11 cellular contexts compared by ENCODE assay signal in genomic region chr2:102166189-102166845, GRCh38. TPM values are rescaled to one million over a fixed set of nuclear protein-coding genes. Genes with fewer than 3 reads are reported as not detected.
DNase-seq lines count a peak whose midpoint lies in the region; ATAC-seq, FAIRE-seq and TF ChIP-seq lines count a peak whose summit lies in the region.
"Had no signal": no experiment of that assay in that cellular context is flagged by ENCODE, and none has a peak within 500 bp of the region (broad histone marks: within the 10 kb centered on the region; RNA-seq: fewer than 3 reads in every experiment).

No MANE protein-coding gene starts in this region.

- SMC1A ChIA-PET in GM12878 (lab: Charles Lee; ENCODE audit: uncharacterized antibody, unreplicated experiment), result interaction anchor here (0.7 to 4.3 kb wide), 34 partner anchors 7 to 282 kb away, joined by 3 to 28 read pairs (median 4); no protein-coding TSS in a partner anchor

- no peak for TF ChIP-seq EP300 in GM12878 (IDR thresholded peaks at IDR 0.05; ENCODE audit: borderline replicate concordance in 1 of 2, control insufficient read depth in 1 of 2, low read depth in 2 of 2, low read length in 2 of 2)

- ATAC-seq in activated CD8-positive, alpha-beta T cell treated with anti-CD3 and anti-CD28 coated beads for 36 hours, result no peak
- ATAC-seq in activated CD8-positive, alpha-beta T cell treated with anti-CD3 and anti-CD28 coated beads, Interleukin-2, amount 10 ng/mL, durations not matched to agents 7 days and 5 days, result no peak
- no peak for ATAC-seq in GM12878
- peak; percentile 80 for ATAC-seq in upper lobe of right lung

- H3K36me3 Mint-ChIP-seq in activated CD8-positive, alpha-beta T cell treated with anti-CD3 and anti-CD28 coated beads for 36 hours (ENCODE audit: low read depth), result no peaks in the 10 kb centered on the region
- peaks cover 2% of the 10 kb centered on the region for H3K36me3 Mint-ChIP-seq in activated CD8-positive, alpha-beta T cell treated with anti-CD3 and anti-CD28 coated beads, Interleukin-2, amount 10 ng/mL, durations not matched to agents 7 days and 5 days (ENCODE audit: low read depth)
- peaks cover 2% of the 10 kb centered on the region for H3K36me3 Mint-ChIP-seq in activated CD4-positive, alpha-beta T cell treated with anti-CD3 and anti-CD28 coated beads, Interleukin-2, amount 10 ng/mL, durations not matched to agents 24 days and 14 days (ENCODE audit: low read depth)

- H3K4me3 Mint-ChIP-seq in activated CD8-positive, alpha-beta T cell treated with anti-CD3 and anti-CD28 coated beads for 36 hours, result no peak overlapping the region
- no peak overlapping the region for H3K4me3 Mint-ChIP-seq in activated CD8-positive, alpha-beta T cell treated with anti-CD3 and anti-CD28 coated beads, Interleukin-2, amount 10 ng/mL, durations not matched to agents 7 days and 5 days
- no peak overlapping the region for H3K4me3 Mint-ChIP-seq in activated CD4-positive, alpha-beta T cell treated with anti-CD3 and anti-CD28 coated beads, Interleukin-2, amount 10 ng/mL, durations not matched to agents 24 days and 14 days
- H3K4me3 Mint-ChIP-seq: activated naive CD8-positive, alpha-beta T cell treated with anti-CD3 and anti-CD28 coated beads, Interleukin-2, amount 10 ng/mL, durations not matched to agents 7 days and 5 days; IgD-negative memory B cell had no signal

- peak; percentile 14 for DNase-seq in activated CD8-positive, alpha-beta T cell treated with anti-CD3 and anti-CD28 coated beads for 36 hours
- DNase-seq in activated CD8-positive, alpha-beta T cell treated with anti-CD3 and anti-CD28 coated beads, Interleukin-2, amount 10 ng/mL, durations not matched to agents 7 days and 5 days, result no peak
- no peak for DNase-seq in GM12878 (ENCODE audit: low read depth, low spot score)
- no peak for DNase-seq in keratinocyte (ENCODE audit: low read depth, low spot score)
- no peak for DNase-seq in upper lobe of right lung
- no peak for DNase-seq in activated CD4-positive, alpha-beta T cell treated with anti-CD3 and anti-CD28 coated beads, Interleukin-2, amount 10 ng/mL, durations not matched to agents 24 days and 14 days
- DNase-seq in activated CD4-positive, alpha-beta T cell treated with anti-CD3 and anti-CD28 coated beads, Interleukin-2, amount 50 U/mL, for 48 hours, result no peak
- no peak for DNase-seq in activated CD4-positive, CD25-positive, alpha-beta regulatory T cell treated with anti-CD3 and anti-CD28 coated beads, Interleukin-2, amount 50 U/mL, for 72 hours
- DNase-seq: activated naive CD8-positive, alpha-beta T cell treated with anti-CD3 and anti-CD28 coated beads, Interleukin-2, amount 10 ng/mL, durations not matched to agents 7 days and 5 days; DMS79 had no signal

- no peaks in the 10 kb centered on the region for H3K9me3 Mint-ChIP-seq in activated CD8-positive, alpha-beta T cell treated with anti-CD3 and anti-CD28 coated beads for 36 hours
- peaks cover 6% of the 10 kb centered on the region for H3K9me3 Mint-ChIP-seq in activated CD8-positive, alpha-beta T cell treated with anti-CD3 and anti-CD28 coated beads, Interleukin-2, amount 10 ng/mL, durations not matched to agents 7 days and 5 days (ENCODE audit: insufficient read depth)
- peaks cover 13% of the 10 kb centered on the region for H3K9me3 Mint-ChIP-seq in activated CD4-positive, alpha-beta T cell treated with anti-CD3 and anti-CD28 coated beads, Interleukin-2, amount 10 ng/mL, durations not matched to agents 24 days and 14 days
- H3K9me3 Mint-ChIP-seq: IgD-negative memory B cell had no signal

- TF ChIP-seq POLR2A in GM12878 (IDR thresholded peaks at IDR 0.05; ENCODE audit: low read depth, low read length), result no peak

- H3K27me3 ChIP-seq in GM12878 (replicated peaks in 1 of 2; ENCODE audit: control insufficient read depth in 2 of 2, insufficient read depth in 2 of 2, low read length in 1 of 2) (no peaks in the 10 kb centered on the region), keratinocyte (ENCODE audit: control insufficient read depth, extremely low read depth, insufficient read depth, low read length) (no peaks in the 10 kb centered on the region), upper lobe of right lung (no peaks in the 10 kb centered on the region)

- no peak overlapping the region for H3K9ac ChIP-seq in GM12878 (ENCODE audit: control insufficient read depth, insufficient read depth, low read length)
- no peak overlapping the region for H3K9ac ChIP-seq in keratinocyte (ENCODE audit: control insufficient read depth, extremely low read depth, insufficient read depth, low read length)

- no peak overlapping the region for H3K27ac ChIP-seq in GM12878 (ENCODE audit: control insufficient read depth, insufficient read depth)
- peak overlapping the region; percentile 8 for H3K27ac ChIP-seq in keratinocyte (ENCODE audit: control insufficient read depth, insufficient read depth, low read length)
- H3K27ac ChIP-seq in upper lobe of right lung, result peak overlapping the region; percentile 14

- H3K4me2 ChIP-seq in GM12878 (ENCODE audit: control insufficient read depth, insufficient read depth) (no peak overlapping the region), keratinocyte (ENCODE audit: control insufficient read depth, extremely low read depth, insufficient read depth, low read depth, low read length) (peak overlapping the region; percentile 9)

- POLR2A ChIA-PET in activated CD8-positive, alpha-beta T cell treated with anti-CD3 and anti-CD28 coated beads for 36 hours (lab: Charles Lee), result interaction anchor here (1.0 to 1.2 kb wide), 4 partner anchors 24 to 167 kb away, joined by 3 read pairs; partner anchors contain the start of gene IL1R1
- POLR2A ChIA-PET in activated CD8-positive, alpha-beta T cell treated with anti-CD3 and anti-CD28 coated beads, Interleukin-2, amount 10 ng/mL, durations not matched to agents 7 days and 5 days (lab: Charles Lee), result interaction anchor here (0.6 kb wide), 1 partner anchor 388 kb away, joined by 3 read pairs; no protein-coding TSS in a partner anchor
- POLR2A ChIA-PET in GM12878 (lab: Charles Lee), result interaction anchor here (0.9 to 1.0 kb wide), 2 partner anchors 63 to 147 kb away, joined by 3 to 4 read pairs; no protein-coding TSS in a partner anchor

- H3K4me3 ChIP-seq in GM12878 (no peak overlapping the region), keratinocyte (ENCODE audit: control insufficient read depth in 2 of 3, extremely low read depth in 1 of 3, insufficient read depth in 2 of 3, low read depth in 1 of 3, low read length in 3 of 3) (peak overlapping the region in 1 of 3 experiments; percentile 21), upper lobe of right lung (no peak overlapping the region)

- no peaks in the 10 kb centered on the region; the same call in 2 of the 3 replicates for H3K9me3 ChIP-seq in GM12878 (replicated peaks; ENCODE audit: control insufficient read depth, insufficient read depth, low read length)
- no peaks in the 10 kb centered on the region for H3K9me3 ChIP-seq in keratinocyte (ENCODE audit: control insufficient read depth, low read depth, low read length)
- no peaks in the 10 kb centered on the region for H3K9me3 ChIP-seq in upper lobe of right lung

- no peaks in the 10 kb centered on the region for H3K36me3 ChIP-seq in GM12878 (ENCODE audit: control insufficient read depth in 2 of 2, insufficient read depth in 2 of 2, low read length in 1 of 2)
- peaks cover 0 to 3% of the 10 kb centered on the region in 2 experiments for H3K36me3 ChIP-seq in keratinocyte (ENCODE audit: control insufficient read depth in 2 of 2, extremely low read depth in 1 of 2, insufficient read depth in 2 of 2, low read length in 2 of 2)
- peaks cover 64% of the 10 kb centered on the region for H3K36me3 ChIP-seq in upper lobe of right lung

- H3K27ac Mint-ChIP-seq in activated CD8-positive, alpha-beta T cell treated with anti-CD3 and anti-CD28 coated beads for 36 hours, result no peak overlapping the region
- no peak overlapping the region for H3K27ac Mint-ChIP-seq in activated CD8-positive, alpha-beta T cell treated with anti-CD3 and anti-CD28 coated beads, Interleukin-2, amount 10 ng/mL, durations not matched to agents 7 days and 5 days
- H3K27ac Mint-ChIP-seq in activated CD4-positive, alpha-beta T cell treated with anti-CD3 and anti-CD28 coated beads, Interleukin-2, amount 10 ng/mL, durations not matched to agents 24 days and 14 days, result no peak overlapping the region
- H3K27ac Mint-ChIP-seq: activated naive CD8-positive, alpha-beta T cell treated with anti-CD3 and anti-CD28 coated beads, Interleukin-2, amount 10 ng/mL, durations not matched to agents 7 days and 5 days; IgD-negative memory B cell had no signal

- RAD21 ChIA-PET in GM12878 (lab: Charles Lee; ENCODE audit: unreplicated experiment), result interaction anchor here (1.1 to 2.8 kb wide), 15 partner anchors 32 to 282 kb away, joined by 3 to 26 read pairs (median 5); no protein-coding TSS in a partner anchor

- FAIRE-seq in GM12878 (lab: Jason Lieb, UNC), result no peak
- peak; percentile 57 for FAIRE-seq in keratinocyte (lab: Jason Lieb, UNC)

- intact Hi-C loops in activated CD8-positive, alpha-beta T cell treated with anti-CD3 and anti-CD28 coated beads for 36 hours (cut with micrococcal nuclease), result no loop called here
- intact Hi-C loops in GM12878 (cut with micrococcal nuclease; ENCODE audit: unreplicated experiment), result loop anchor here (5.0 kb wide), 1 partner anchor 144 kb away; no protein-coding TSS in a partner anchor
- intact Hi-C loops in upper lobe of right lung (cut with DNase I), result loop anchor here (5.0 kb wide), 1 partner anchor 144 kb away; no protein-coding TSS in a partner anchor
- intact Hi-C loops in activated CD4-positive, alpha-beta T cell treated with anti-CD3 and anti-CD28 coated beads, Interleukin-2, amount 10 ng/mL, durations not matched to agents 24 days and 14 days (cut with micrococcal nuclease), result no loop called here

- no peaks in the 10 kb centered on the region for H3K9me1 ChIP-seq in keratinocyte (ENCODE audit: control insufficient read depth, extremely low read depth, insufficient read depth, low read length)

- BruUV-seq in GM12878 (replicated peaks; lab: Mats Ljungman, UMichigan), result no TSS peak

- CTCF ChIA-PET in activated CD8-positive, alpha-beta T cell treated with anti-CD3 and anti-CD28 coated beads for 36 hours (lab: Charles Lee), result interaction anchor here (0.7 to 2.8 kb wide), 13 partner anchors 9 to 283 kb away, joined by 3 to 17 read pairs (median 3); partner anchors contain the start of gene IL1R1
- CTCF ChIA-PET in activated CD8-positive, alpha-beta T cell treated with anti-CD3 and anti-CD28 coated beads, Interleukin-2, amount 10 ng/mL, durations not matched to agents 7 days and 5 days (lab: Charles Lee), result interaction anchor here (0.6 to 1.8 kb wide), 3 partner anchors 74 to 283 kb away, joined by 3 to 6 read pairs (median 3); no protein-coding TSS in a partner anchor
- CTCF ChIA-PET in GM12878 (lab: Yijun Ruan, JAX), result interaction anchor here (0.6 to 3.7 kb wide), 27 partner anchors 8 to 346 kb away, joined by 3 to 53 read pairs (median 5); no protein-coding TSS in a partner anchor

- H2AFZ ChIP-seq in GM12878 (ENCODE audit: control insufficient read depth, low read depth, low read length) (no peak overlapping the region), keratinocyte (ENCODE audit: control insufficient read depth, low read length) (peak overlapping the region; percentile 49)

- H3K4me1 ChIP-seq in GM12878 (ENCODE audit: control insufficient read depth, insufficient read depth, low read length) (no peaks in the 10 kb centered on the region), keratinocyte (ENCODE audit: control insufficient read depth, extremely low read depth, insufficient read depth, low read length) (peaks cover 14% of the 10 kb centered on the region), upper lobe of right lung (peaks cover 22% of the 10 kb centered on the region)

- in situ Hi-C loops in GM12878 (cut with MboI), result no loop called here

- dilution Hi-C loops in keratinocyte (cut with MboI; ENCODE audit: extremely low pct_ligation_motif_present, low sequenced_read_pairs), result loop anchor here (25.0 kb wide), 1 partner anchor 154 kb away; no protein-coding TSS in a partner anchor

- H3K4me1 Mint-ChIP-seq in activated CD8-positive, alpha-beta T cell treated with anti-CD3 and anti-CD28 coated beads for 36 hours (ENCODE audit: low read depth), result peaks cover 5% of the 10 kb centered on the region
- H3K4me1 Mint-ChIP-seq in activated CD8-positive, alpha-beta T cell treated with anti-CD3 and anti-CD28 coated beads, Interleukin-2, amount 10 ng/mL, durations not matched to agents 7 days and 5 days (ENCODE audit: low read depth), result peaks cover 5% of the 10 kb centered on the region
- peaks cover 7% of the 10 kb centered on the region for H3K4me1 Mint-ChIP-seq in activated CD4-positive, alpha-beta T cell treated with anti-CD3 and anti-CD28 coated beads, Interleukin-2, amount 10 ng/mL, durations not matched to agents 24 days and 14 days
- H3K4me1 Mint-ChIP-seq: IgD-negative memory B cell had no signal

- 13% methylated on average over 4 of the region's 4 CpGs for WGBS in GM12878 (ENCODE audit: insufficient coverage, insufficient replicate concordance, low lambda C conversion rate, missing lambda C conversion rate)

- H3K27me3 Mint-ChIP-seq in activated CD8-positive, alpha-beta T cell treated with anti-CD3 and anti-CD28 coated beads for 36 hours, result no peaks in the 10 kb centered on the region
- H3K27me3 Mint-ChIP-seq in activated CD8-positive, alpha-beta T cell treated with anti-CD3 and anti-CD28 coated beads, Interleukin-2, amount 10 ng/mL, durations not matched to agents 7 days and 5 days (ENCODE audit: low read depth), result no peaks in the 10 kb centered on the region
- H3K27me3 Mint-ChIP-seq in activated CD4-positive, alpha-beta T cell treated with anti-CD3 and anti-CD28 coated beads, Interleukin-2, amount 10 ng/mL, durations not matched to agents 24 days and 14 days, result peaks cover 5% of the 10 kb centered on the region
- H3K27me3 Mint-ChIP-seq: activated naive CD8-positive, alpha-beta T cell treated with anti-CD3 and anti-CD28 coated beads, Interleukin-2, amount 10 ng/mL, durations not matched to agents 7 days and 5 days had no signal

- H4K20me1 ChIP-seq in GM12878 (ENCODE audit: control insufficient read depth, insufficient read depth) (no peaks in the 10 kb centered on the region), keratinocyte (ENCODE audit: control insufficient read depth, extremely low read depth, insufficient read depth, low read length) (no peaks in the 10 kb centered on the region)

- no peak for TF ChIP-seq CTCF in activated CD8-positive, alpha-beta T cell treated with anti-CD3 and anti-CD28 coated beads for 36 hours (IDR thresholded peaks at IDR 0.05)
- TF ChIP-seq CTCF in GM12878 (IDR thresholded peaks at IDR 0.05 in 2 of 3, conservative IDR thresholded peaks at IDR 0.05 in 1 of 3; ENCODE audit: control insufficient read depth in 2 of 3, extremely low read depth in 1 of 3, insufficient read depth in 1 of 3, low read depth in 3 of 3, low read length in 3 of 3) (peak in 1 of 3 experiments; percentile 37; a peak in 2 of 6 replicates), keratinocyte (optimal IDR thresholded peaks at IDR 0.05 in 1 of 3, IDR thresholded peaks at IDR 0.05 in 1 of 3, conservative IDR thresholded peaks at IDR 0.05 in 1 of 3; ENCODE audit: extremely low read depth in 1 of 3, insufficient read depth in 2 of 3, low read length in 3 of 3) (peak; percentile 47 to 52 (median 50)), upper lobe of right lung (IDR thresholded peaks at IDR 0.05) (peak; percentile 55)

- TF ChIP-seq RAD21 in GM12878 (IDR thresholded peaks at IDR 0.05; ENCODE audit: insufficient read depth, low read depth, low read length), result 0 out of 2 replicates have a peak, but pooled peaks have one; percentile 11

- no peaks in the 10 kb centered on the region for H3K79me2 ChIP-seq in GM12878 (ENCODE audit: control insufficient read depth, insufficient read depth, low read length)
- H3K79me2 ChIP-seq in keratinocyte (ENCODE audit: control insufficient read depth, insufficient read depth, low read length), result no peaks in the 10 kb centered on the region

RNA-seq across cellular contexts. Expression of gene IL1RL2, which starts 20.5 kb away (rescaled TPM):
- not detected for total RNA-seq in activated CD8-positive, alpha-beta T cell treated with anti-CD3 and anti-CD28 coated beads for 36 hours
- not detected for total RNA-seq in activated CD8-positive, alpha-beta T cell treated with anti-CD3 and anti-CD28 coated beads, Interleukin-2, amount 10 ng/mL, durations not matched to agents 7 days and 5 days
- not detected in 2 replicates for total RNA-seq in GM12878 (2013; cell fraction: nucleolus; rRNA removed)
- total RNA-seq in GM12878 (2014; rRNA removed), result not detected in 2 replicates
- total RNA-seq in GM12878 (2014; rRNA removed; fragmentation: Illumina TruSeq; extraction: Trizol), result not detected in 2 replicates
- total RNA-seq in GM12878 (2021), result not detected in 2 replicates
- polyA plus RNA-seq in GM12878 (2011; ENCODE audit: low read depth), result not detected
- polyA plus RNA-seq in GM12878 (2011; rRNA removed), result not detected in 2 replicates
- 0.02 TPM in 1 of 2 replicates, not detected in the other for polyA plus RNA-seq in GM12878 (2011; cell fraction: cytosol; rRNA removed)
- polyA plus RNA-seq in GM12878 (2011; cell fraction: nucleus; rRNA removed), result 0.06 TPM in 1 of 2 replicates, not detected in the other
- not detected in 2 replicates for polyA plus RNA-seq in GM12878 (2012)
- polyA plus RNA-seq in GM12878 (2014; fragmentation: Illumina TruSeq; extraction: Trizol), result not detected in 2 replicates
- not detected for polyA plus RNA-seq in GM12878 (2014; fragmentation: Nextera tagmentation; extraction: Ambion mirVana)
- polyA plus RNA-seq in GM12878 (2014; rRNA removed), result not detected in 2 replicates
- polyA plus RNA-seq in GM12878 (2016; fragmentation: Nextera tagmentation; extraction: Ambion mirVana), result not detected
- not detected in 2 replicates for polyA minus RNA-seq in GM12878 (2011; rRNA and poly(A)+ RNA removed)
- not detected in 2 replicates for polyA minus RNA-seq in GM12878 (2011; cell fraction: cytosol; rRNA and poly(A)+ RNA removed)
- not detected in 2 replicates for polyA minus RNA-seq in GM12878 (2011; cell fraction: nucleus; rRNA and poly(A)+ RNA removed)
- 1.1 to 1.5 TPM (median 1.4 TPM) in 3 replicates for polyA plus RNA-seq in keratinocyte
- polyA plus RNA-seq in keratinocyte (2011; ENCODE audit: low read depth), result 3.1 TPM
- polyA plus RNA-seq in keratinocyte (2011; cell fraction: cytosol; rRNA removed), result 0.53 and 1.2 TPM in 2 replicates
- polyA plus RNA-seq in keratinocyte (2011; cell fraction: nucleus; rRNA removed), result 2.7 and 3.5 TPM in 2 replicates
- 1.6 and 2.9 TPM in 2 replicates for polyA plus RNA-seq in keratinocyte (2012; ENCODE audit: low replicate concordance)
- 0.99 to 1.6 TPM (median 1.1 TPM) in 3 replicates for polyA minus RNA-seq in keratinocyte
- 1.3 TPM for polyA minus RNA-seq in keratinocyte (2011; cell fraction: cytosol; rRNA and poly(A)+ RNA removed)
- polyA minus RNA-seq in keratinocyte (2011; cell fraction: nucleus; rRNA and poly(A)+ RNA removed), result 1.9 and 2.9 TPM in 2 replicates
- 0.58 TPM for total RNA-seq in upper lobe of right lung
- 0.09 and 0.12 TPM in 2 replicates for total RNA-seq in activated CD4-positive, alpha-beta T cell treated with anti-CD3 and anti-CD28 coated beads, Interleukin-2, amount 10 ng/mL, durations not matched to agents 24 days and 14 days
- total RNA-seq: activated naive CD8-positive, alpha-beta T cell treated with anti-CD3 and anti-CD28 coated beads, Interleukin-2, amount 10 ng/mL, durations not matched to agents 7 days and 5 days had no signal
- polyA plus RNA-seq: IgD-negative memory B cell had no signal

RNA-seq across cellular contexts. Expression of gene IL1R1, which starts 23.8 kb away (rescaled TPM):
- under 1 TPM; 0.63 to 0.68 TPM for total RNA-seq in activated CD8-positive, alpha-beta T cell treated with anti-CD3 and anti-CD28 coated beads for 36 hours
- total RNA-seq in activated CD8-positive, alpha-beta T cell treated with anti-CD3 and anti-CD28 coated beads, Interleukin-2, amount 10 ng/mL, durations not matched to agents 7 days and 5 days, result not detected
- 1.5 and 1.8 TPM in 2 replicates for total RNA-seq in GM12878 (2013; cell fraction: nucleolus; rRNA removed)
- total RNA-seq in GM12878 (2014; rRNA removed) (0.17 and 0.33 TPM in 2 replicates), GM12878 (2014; rRNA removed; fragmentation: Illumina TruSeq; extraction: Trizol) (0.32 and 0.45 TPM in 2 replicates), GM12878 (2021) (0.61 and 1.1 TPM in 2 replicates), upper lobe of right lung (196 TPM)
- 0.73 TPM for polyA plus RNA-seq in GM12878 (2011; ENCODE audit: low read depth)
- polyA plus RNA-seq in GM12878 (2011; rRNA removed) (13.2 and 19.9 TPM in 2 replicates), GM12878 (2014; fragmentation: Illumina TruSeq; extraction: Trizol) (0.81 and 0.86 TPM in 2 replicates), GM12878 (2014; fragmentation: Nextera tagmentation; extraction: Ambion mirVana) (under 1 TPM; 0.18 to 0.24 TPM), GM12878 (2014; rRNA removed) (0.32 and 0.42 TPM in 2 replicates), GM12878 (2016; fragmentation: Nextera tagmentation; extraction: Ambion mirVana) (under 1 TPM; 0.62 to 0.79 TPM), keratinocyte (6.9 to 10.5 TPM (median 7.5 TPM) in 3 replicates)
- polyA plus RNA-seq in GM12878 (2011; cell fraction: cytosol; rRNA removed), result 8.8 and 10.2 TPM in 2 replicates
- 8.7 and 9.2 TPM in 2 replicates for polyA plus RNA-seq in GM12878 (2011; cell fraction: nucleus; rRNA removed)
- polyA plus RNA-seq in GM12878 (2012), result 0.88 and 1.3 TPM in 2 replicates
- 8.1 and 10.8 TPM in 2 replicates for polyA minus RNA-seq in GM12878 (2011; rRNA and poly(A)+ RNA removed)
- 2.3 and 2.7 TPM in 2 replicates for polyA minus RNA-seq in GM12878 (2011; cell fraction: cytosol; rRNA and poly(A)+ RNA removed)
- polyA minus RNA-seq in GM12878 (2011; cell fraction: nucleus; rRNA and poly(A)+ RNA removed), result 4.6 and 5.2 TPM in 2 replicates
- polyA plus RNA-seq in keratinocyte (2011; ENCODE audit: low read depth), result 2.7 TPM
- polyA plus RNA-seq in keratinocyte (2011; cell fraction: cytosol; rRNA removed), result 7.2 and 9.8 TPM in 2 replicates
- 7.9 and 8.4 TPM in 2 replicates for polyA plus RNA-seq in keratinocyte (2011; cell fraction: nucleus; rRNA removed)
- polyA plus RNA-seq in keratinocyte (2012; ENCODE audit: low replicate concordance), result 4.4 and 4.6 TPM in 2 replicates
- 5.0 to 9.0 TPM (median 6.5 TPM) in 3 replicates for polyA minus RNA-seq in keratinocyte
- polyA minus RNA-seq in keratinocyte (2011; cell fraction: cytosol; rRNA and poly(A)+ RNA removed), result 7.9 TPM
- 2.5 and 5.4 TPM in 2 replicates for polyA minus RNA-seq in keratinocyte (2011; cell fraction: nucleus; rRNA and poly(A)+ RNA removed)
- 1.7 and 2.2 TPM in 2 replicates for total RNA-seq in activated CD4-positive, alpha-beta T cell treated with anti-CD3 and anti-CD28 coated beads, Interleukin-2, amount 10 ng/mL, durations not matched to agents 24 days and 14 days
- polyA plus RNA-seq: IgD-negative memory B cell had no signal

Comparison
In these comparisons a context has a peak if more than half of its experiments do, and no peak if none do; other contexts are left out.
1. RNA of gene IL1R1, which starts 23.8 kb away (total RNA-seq): 196 TPM in upper lobe of right lung (single experiment); 1.7 to 2.2 TPM in activated CD4-positive, alpha-beta T cell treated with anti-CD3 and anti-CD28 coated beads, Interleukin-2, amount 10 ng/mL, durations not matched to agents 24 days and 14 days, 0.63 to 0.68 TPM in activated CD8-positive, alpha-beta T cell treated with anti-CD3 and anti-CD28 coated beads for 36 hours, 0.17 to 1.8 TPM in GM12878 and not detected in activated CD8-positive, alpha-beta T cell treated with anti-CD3 and anti-CD28 coated beads, Interleukin-2, amount 10 ng/mL, durations not matched to agents 7 days and 5 days; every median in the first group is over 10 times any median in the second.
2. intact Hi-C loops: an anchor here in GM12878 (5.0 kb wide) and upper lobe of right lung (5.0 kb wide); none called in activated CD8-positive, alpha-beta T cell treated with anti-CD3 and anti-CD28 coated beads for 36 hours and activated CD4-positive, alpha-beta T cell treated with anti-CD3 and anti-CD28 coated beads, Interleukin-2, amount 10 ng/mL, durations not matched to agents 24 days and 14 days.